ENCODE assay signal across 21 cellular contexts in genomic region chr13:50011461-50011860, GRCh38. TPM values are rescaled to one million over a fixed set of nuclear protein-coding genes. Genes with fewer than 3 reads are reported as not detected.
DNase-seq lines count a peak whose midpoint lies in the region; ATAC-seq and TF ChIP-seq lines count a peak whose summit lies in the region.
"Had no signal": no experiment of that assay in that cellular context is flagged by ENCODE, and none has a peak within 500 bp of the region (broad histone marks: within the 10 kb centered on the region; RNA-seq: fewer than 3 reads in every experiment).

No MANE protein-coding gene starts in this region.

- H3K9me2 ChIP-seq in GM23338 (ENCODE audit: insufficient read depth) (no peaks in the 10 kb centered on the region), OCI-LY7 (ENCODE audit: insufficient read depth, low read length) (no peaks in the 10 kb centered on the region)

- WGBS in suprapubic skin = 86% methylated on average over 1 of the region's 1 CpG

- peaks cover 23% of the 10 kb centered on the region for H3K4me1 Mint-ChIP-seq in GM23338
- H3K4me1 Mint-ChIP-seq in activated CD8-positive, alpha-beta T cell treated with anti-CD3 and anti-CD28 coated beads, Interleukin-2, amount 10 ng/mL, durations not matched to agents 7 days and 5 days (ENCODE audit: low read depth) = peaks cover 4% of the 10 kb centered on the region
- peaks cover 2% of the 10 kb centered on the region for H3K4me1 Mint-ChIP-seq in stimulated activated effector memory CD8-positive, alpha-beta T cell treated with anti-CD3 and anti-CD28 coated beads, Interleukin-12 subunit alpha, Interleukin-12 subunit beta, amount 100 ng/mL, for 72 hours

- no peak for TF ChIP-seq EP300 in suprapubic skin (IDR thresholded peaks at IDR 0.05)

- H3K27ac ChIP-seq in GM23338 (ENCODE audit: low read depth) (peak overlapping the region; percentile 33; the same call in 1 of the 2 replicates), layer of hippocampus (ENCODE audit: low read depth, low read length) (peak overlapping the region; percentile 58), suprapubic skin (no peak overlapping the region), OCI-LY7 (ENCODE audit: low read depth, low read length, poor library complexity, severe bottlenecking) (no peak overlapping the region)
- H3K27ac ChIP-seq: body of pancreas, C4-2B had no signal

- no peak overlapping the region for H3K27ac Mint-ChIP-seq in GM23338
- H3K27ac Mint-ChIP-seq in activated CD8-positive, alpha-beta T cell treated with anti-CD3 and anti-CD28 coated beads, Interleukin-2, amount 10 ng/mL, durations not matched to agents 7 days and 5 days = peak overlapping the region; percentile 23
- peak overlapping the region; percentile 45 for H3K27ac Mint-ChIP-seq in stimulated activated effector memory CD8-positive, alpha-beta T cell treated with anti-CD3 and anti-CD28 coated beads, Interleukin-12 subunit alpha, Interleukin-12 subunit beta, amount 100 ng/mL, for 72 hours
- H3K27ac Mint-ChIP-seq: activated T-helper 17 cell treated with anti-CD3 and anti-CD28 coated beads, Interleukin-2, amount 50 U/mL, for 72 hours had no signal

- no peak for DNase-seq in GM23338 (ENCODE audit: low spot score)
- no peak for DNase-seq in activated CD8-positive, alpha-beta T cell treated with anti-CD3 and anti-CD28 coated beads, Interleukin-2, amount 10 ng/mL, durations not matched to agents 7 days and 5 days
- no peak for DNase-seq in stimulated activated effector memory CD8-positive, alpha-beta T cell treated with anti-CD3 and anti-CD28 coated beads, Interleukin-12 subunit alpha, Interleukin-12 subunit beta, amount 100 ng/mL, for 72 hours (ENCODE audit: low spot score in 2 of 2)
- DNase-seq in BE2C = no peak
- DNase-seq in suprapubic skin (ENCODE audit: low spot score in 2 of 2) = no peak
- DNase-seq in OCI-LY7 (ENCODE audit: low spot score) = no peak
- DNase-seq: activated CD4-positive, alpha-beta T cell treated with anti-CD3 and anti-CD28 coated beads, Interleukin-2, amount 50 U/mL, for 1 hour; activated CD8-positive, alpha-beta memory T cell treated with anti-CD3 and anti-CD28 coated beads, Interleukin-2, amount 50 U/mL, for 4 hours; body of pancreas; effector CD8-positive, alpha-beta T cell; foreskin fibroblast; H7; NCI-H1092 treated with DMSO at 0.1 percent for 48 hours; NCI-H187 treated with DMSO at 0.1 percent for 48 hours; NCI-H526; RPMI8226 had no signal

- H3K4me1 ChIP-seq in GM23338 (ENCODE audit: insufficient read depth) (peaks cover 11% of the 10 kb centered on the region), BE2C (no peaks in the 10 kb centered on the region), suprapubic skin (peaks cover 9% of the 10 kb centered on the region), OCI-LY7 (ENCODE audit: insufficient read depth, low read length, poor library complexity, severe bottlenecking) (no peaks in the 10 kb centered on the region)

- H2AFZ ChIP-seq in GM23338 = no peak overlapping the region
- no peak overlapping the region for H2AFZ ChIP-seq in OCI-LY7 (ENCODE audit: low read length)

- H3K9me3 Mint-ChIP-seq in GM23338 = no peaks in the 10 kb centered on the region
- no peaks in the 10 kb centered on the region for H3K9me3 Mint-ChIP-seq in activated CD8-positive, alpha-beta T cell treated with anti-CD3 and anti-CD28 coated beads, Interleukin-2, amount 10 ng/mL, durations not matched to agents 7 days and 5 days (ENCODE audit: insufficient read depth)
- no peaks in the 10 kb centered on the region for H3K9me3 Mint-ChIP-seq in stimulated activated effector memory CD8-positive, alpha-beta T cell treated with anti-CD3 and anti-CD28 coated beads, Interleukin-12 subunit alpha, Interleukin-12 subunit beta, amount 100 ng/mL, for 72 hours
- H3K9me3 Mint-ChIP-seq: activated T-helper 17 cell treated with anti-CD3 and anti-CD28 coated beads, Interleukin-2, amount 50 U/mL, for 72 hours; IgD-negative memory B cell; neural crest cell had no signal

- H3K4me3 ChIP-seq in GM23338 (no peak overlapping the region), BE2C (ENCODE audit: low read depth, low read length) (no peak overlapping the region), suprapubic skin (no peak overlapping the region), OCI-LY7 (ENCODE audit: low read depth, low read length, poor library complexity, severe bottlenecking) (no peak overlapping the region)
- H3K4me3 ChIP-seq: body of pancreas had no signal

- BruUV-seq in OCI-LY7 (replicated peaks; lab: Mats Ljungman, UMichigan) = no TSS peak

- peaks cover 61% of the 10 kb centered on the region for H3K36me3 Mint-ChIP-seq in GM23338 (ENCODE audit: low read depth)
- H3K36me3 Mint-ChIP-seq in activated CD8-positive, alpha-beta T cell treated with anti-CD3 and anti-CD28 coated beads, Interleukin-2, amount 10 ng/mL, durations not matched to agents 7 days and 5 days (ENCODE audit: low read depth) = peaks cover 70% of the 10 kb centered on the region
- H3K36me3 Mint-ChIP-seq in stimulated activated effector memory CD8-positive, alpha-beta T cell treated with anti-CD3 and anti-CD28 coated beads, Interleukin-12 subunit alpha, Interleukin-12 subunit beta, amount 100 ng/mL, for 72 hours = peaks cover 86% of the 10 kb centered on the region

- H3K4me2 ChIP-seq in GM23338 = no peak overlapping the region
- no peak overlapping the region for H3K4me2 ChIP-seq in OCI-LY7 (ENCODE audit: low read length)

- CTCF ChIA-PET in activated CD8-positive, alpha-beta T cell treated with anti-CD3 and anti-CD28 coated beads, Interleukin-2, amount 10 ng/mL, durations not matched to agents 7 days and 5 days (lab: Charles Lee) = interaction anchor here (0.7 to 2.8 kb wide), 3 partner anchors 14 to 657 kb away, joined by 3 to 12 read pairs (median 3); partner anchors contain the start of gene TRIM13
- CTCF ChIA-PET in OCI-LY7 (lab: Charles Lee; ENCODE audit: unreplicated experiment) = no interaction called here

- no peak for ATAC-seq in GM23338
- ATAC-seq in activated CD8-positive, alpha-beta T cell treated with anti-CD3 and anti-CD28 coated beads, Interleukin-2, amount 10 ng/mL, durations not matched to agents 7 days and 5 days = no peak
- no peak for ATAC-seq in stimulated activated effector memory CD8-positive, alpha-beta T cell treated with anti-CD3 and anti-CD28 coated beads, Interleukin-12 subunit alpha, Interleukin-12 subunit beta, amount 100 ng/mL, for 72 hours
- ATAC-seq: activated T-helper 17 cell treated with anti-CD3 and anti-CD28 coated beads, Interleukin-2, amount 50 U/mL, for 72 hours; body of pancreas had no signal

- H3K27me3 Mint-ChIP-seq in GM23338 (ENCODE audit: insufficient read depth, low read depth, poor library complexity) = peaks cover 2% of the 10 kb centered on the region
- no peaks in the 10 kb centered on the region for H3K27me3 Mint-ChIP-seq in activated CD8-positive, alpha-beta T cell treated with anti-CD3 and anti-CD28 coated beads, Interleukin-2, amount 10 ng/mL, durations not matched to agents 7 days and 5 days (ENCODE audit: low read depth)
- H3K27me3 Mint-ChIP-seq: activated T-helper 17 cell treated with anti-CD3 and anti-CD28 coated beads, Interleukin-2, amount 50 U/mL, for 72 hours; IgD-negative memory B cell had no signal

- no peak overlapping the region for H3K4me3 Mint-ChIP-seq in GM23338
- H3K4me3 Mint-ChIP-seq in activated CD8-positive, alpha-beta T cell treated with anti-CD3 and anti-CD28 coated beads, Interleukin-2, amount 10 ng/mL, durations not matched to agents 7 days and 5 days = no peak overlapping the region
- no peak overlapping the region for H3K4me3 Mint-ChIP-seq in stimulated activated effector memory CD8-positive, alpha-beta T cell treated with anti-CD3 and anti-CD28 coated beads, Interleukin-12 subunit alpha, Interleukin-12 subunit beta, amount 100 ng/mL, for 72 hours
- H3K4me3 Mint-ChIP-seq: activated T-helper 17 cell treated with anti-CD3 and anti-CD28 coated beads, Interleukin-2, amount 50 U/mL, for 72 hours; IgD-negative memory B cell; neural crest cell had no signal

- H3K36me3 ChIP-seq in GM23338 (ENCODE audit: insufficient read depth) (no peaks in the 10 kb centered on the region), BE2C (peaks cover 44% of the 10 kb centered on the region), suprapubic skin (peaks cover 31% of the 10 kb centered on the region), OCI-LY7 (ENCODE audit: insufficient read depth, low read length) (peaks cover 88% of the 10 kb centered on the region)

- TF ChIP-seq POLR2A in suprapubic skin (IDR thresholded peaks at IDR 0.05) = no peak

- H4K20me1 ChIP-seq in GM23338 (replicated peaks; ENCODE audit: insufficient read depth) (peaks cover 14% of the 10 kb centered on the region), OCI-LY7 (ENCODE audit: insufficient read depth, low read length) (no peaks in the 10 kb centered on the region)

- no peaks in the 10 kb centered on the region for H3F3A ChIP-seq in GM23338 (replicated peaks; ENCODE audit: low read depth)

- no peak for TF ChIP-seq CTCF in GM23338 (conservative IDR thresholded peaks at IDR 0.05; ENCODE audit: low read depth in 2 of 2)
- TF ChIP-seq CTCF in BE2C (IDR thresholded peaks at IDR 0.05; ENCODE audit: low read depth, low read length) = no peak
- no peak for TF ChIP-seq CTCF in suprapubic skin (IDR thresholded peaks at IDR 0.05)
- no peak for TF ChIP-seq CTCF in OCI-LY7 (conservative IDR thresholded peaks at IDR 0.05; ENCODE audit: low read length)

- H3K79me2 ChIP-seq in GM23338 (replicated peaks; ENCODE audit: insufficient read depth) = peaks cover 29% of the 10 kb centered on the region
- peaks cover 8% of the 10 kb centered on the region; the same call in 1 of the 2 replicates for H3K79me2 ChIP-seq in OCI-LY7 (ENCODE audit: insufficient read depth, low read depth, low read length)

- H3K27me3 ChIP-seq in GM23338 (ENCODE audit: insufficient read depth) = no peaks in the 10 kb centered on the region
- no peaks in the 10 kb centered on the region for H3K27me3 ChIP-seq in layer of hippocampus (ENCODE audit: control insufficient read depth, insufficient read depth, low read length)
- no peaks in the 10 kb centered on the region for H3K27me3 ChIP-seq in BE2C
- H3K27me3 ChIP-seq in suprapubic skin = no peaks in the 10 kb centered on the region
- H3K27me3 ChIP-seq: body of pancreas had no signal

- POLR2A ChIA-PET in activated CD8-positive, alpha-beta T cell treated with anti-CD3 and anti-CD28 coated beads, Interleukin-2, amount 10 ng/mL, durations not matched to agents 7 days and 5 days (lab: Charles Lee) = interaction anchor here (0.6 to 2.3 kb wide), 2 partner anchors 14 to 882 kb away, joined by 3 to 8 read pairs; partner anchors contain the start of gene TRIM13
- POLR2A ChIA-PET in OCI-LY7 (lab: Charles Lee) = interaction anchor here (0.6 to 1.1 kb wide), 4 partner anchors 8 to 1131 kb away, joined by 3 read pairs; no protein-coding TSS in a partner anchor

- H3K9me3 ChIP-seq in BE2C = no peaks in the 10 kb centered on the region
- no peaks in the 10 kb centered on the region for H3K9me3 ChIP-seq in suprapubic skin
- H3K9me3 ChIP-seq in OCI-LY7 (ENCODE audit: low read length) = no peaks in the 10 kb centered on the region; the same call in 1 of the 2 replicates
- H3K9me3 ChIP-seq: body of pancreas had no signal

- intact Hi-C loops in OCI-LY7 (cut with micrococcal nuclease; ENCODE audit: unreplicated experiment) = no loop called here

RNA-seq across cellular contexts. Expression of gene KCNRG, which starts 3.8 kb away (rescaled TPM):
- 3.3 TPM in 1 of 2 replicates, not detected in the other for total RNA-seq in GM23338 (2014; rRNA removed; shearing (Covaris generic))
- 0.60 and 0.71 TPM in 2 replicates for polyA plus RNA-seq in GM23338 (2016; fragmentation: Nextera tagmentation; extraction: Ambion mirVana)
- under 1 TPM; 0.18 to 0.82 TPM for total RNA-seq in activated CD8-positive, alpha-beta T cell treated with anti-CD3 and anti-CD28 coated beads, Interleukin-2, amount 10 ng/mL, durations not matched to agents 7 days and 5 days
- not detected for polyA plus RNA-seq in BE2C (2012; ENCODE audit: insufficient read depth, insufficient read length, low read depth)
- total RNA-seq in suprapubic skin (1 to 10 TPM in 1 of 4 donors, under 1 TPM in 2, not detected in 1; 0.60 to 3.6 (median 0.89) TPM), OCI-LY7 (2022) (not detected in 2 replicates)
- total RNA-seq in OCI-LY7 (2014; rRNA removed; shearing (Covaris generic)) = 0.28 TPM in 1 of 2 replicates, not detected in the other

RNA-seq across cellular contexts. Expression of gene TRIM13, which starts 14.6 kb away (rescaled TPM):
- total RNA-seq in GM23338 (2014; rRNA removed; shearing (Covaris generic)) = 21.6 and 25.3 TPM in 2 replicates
- 22.1 and 23.0 TPM in 2 replicates for polyA plus RNA-seq in GM23338 (2016; fragmentation: Nextera tagmentation; extraction: Ambion mirVana)
- 10 to 100 TPM; 11.8 to 12.0 TPM for total RNA-seq in activated CD8-positive, alpha-beta T cell treated with anti-CD3 and anti-CD28 coated beads, Interleukin-2, amount 10 ng/mL, durations not matched to agents 7 days and 5 days
- polyA plus RNA-seq in BE2C (2012; ENCODE audit: insufficient read depth, insufficient read length, low read depth) = 10.8 TPM
- total RNA-seq in suprapubic skin (10 to 100 TPM; 18.1 to 30.9 (median 27.4) TPM), OCI-LY7 (2022) (13.8 and 14.3 TPM in 2 replicates)
- 9.5 and 12.5 TPM in 2 replicates for total RNA-seq in OCI-LY7 (2014; rRNA removed; shearing (Covaris generic))

Comparison
In these comparisons a context has a peak if more than half of its experiments do, and no peak if none do; other contexts are left out.
1. H3K27ac ChIP-seq: peak in GM23338 (single experiment) and layer of hippocampus (single experiment); none in suprapubic skin (single experiment) and OCI-LY7 (single experiment).